In genomic region chr7:101678138-101678479, GRCh38 we compare ENCODE assay signal across 3 cellular contexts.
TF ChIP-seq lines count a peak whose summit lies in the region.

No MANE protein-coding gene starts in this region.

TF ChIP-seq in WTC11, 78 proteins besides CTCF, POLR2A, EP300 and RAD21:
- TF ChIP-seq MYBL2 (CRISPR knock-in tag; IDR thresholded peaks at IDR 0.05) (no peak), ZNF121 (CRISPR knock-in tag; IDR thresholded peaks at IDR 0.05) (peak; percentile 88; the same call in 1 of the 2 replicates)

TF ChIP-seq in H1, 55 proteins besides CTCF, POLR2A, EP300 and RAD21:
- TF ChIP-seq SIX5 (IDR thresholded peaks at IDR 0.05; ENCODE audit: low read depth, low read length) (no peak), KDM1A (IDR thresholded peaks at IDR 0.05; ENCODE audit: borderline replicate concordance, low read length) (0 out of 2 replicates have a peak, but pooled peaks have one; percentile 27)

TF ChIP-seq in GM12891, 5 proteins besides CTCF, POLR2A, EP300 and RAD21:
- TF ChIP-seq PAX5 (IDR thresholded peaks at IDR 0.05; ENCODE audit: insufficient read depth, low read length, severe bottlenecking) = no peak
- no peak for TF ChIP-seq POU2F2 (IDR thresholded peaks at IDR 0.05; ENCODE audit: low read depth, low read length)
- TF ChIP-seq POLR2AphosphoS5 (IDR thresholded peaks at IDR 0.05; ENCODE audit: low read depth, low read length) = no peak
- no peak for TF ChIP-seq TAF1 (IDR thresholded peaks at IDR 0.05; ENCODE audit: low read depth, low read length)
- no peak for TF ChIP-seq SPI1 (IDR thresholded peaks at IDR 0.05; ENCODE audit: low read depth, low read length)
